Comparison of ENCODE assay signal across 1 cellular context in the genomic region with DNA sequence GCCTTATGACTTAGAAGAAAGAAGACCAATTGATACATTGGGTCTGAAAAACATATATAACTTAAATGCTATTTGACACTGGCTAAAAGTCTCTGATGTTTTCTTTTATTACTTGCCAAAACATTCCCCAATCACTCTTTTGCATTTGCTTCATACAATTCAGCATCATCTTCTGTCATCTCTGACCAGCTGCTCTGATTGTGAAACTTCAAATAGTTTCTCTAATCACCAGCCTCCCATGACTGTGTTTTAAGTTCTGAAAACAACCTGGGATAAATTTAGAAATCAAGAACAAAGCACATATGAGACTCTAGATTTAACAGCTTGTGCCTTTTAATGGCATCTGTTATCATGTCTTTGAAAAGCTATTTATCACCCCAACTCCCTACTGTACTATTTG.
TF ChIP-seq lines count a peak whose summit lies in the region.

No MANE protein-coding gene starts in this region.

TF ChIP-seq in HepG2, 621 proteins besides CTCF, POLR2A, EP300 and RAD21 (continued from another document):
- TF ChIP-seq ZNF83 (CRISPR knock-in tag; IDR thresholded peaks at IDR 0.05; ENCODE audit: borderline replicate concordance) (no peak), ZNF629 (CRISPR knock-in tag; conservative IDR thresholded peaks at IDR 0.05) (no peak)
